Comparison of ENCODE assay signal across 29 cellular contexts in the genomic region with DNA sequence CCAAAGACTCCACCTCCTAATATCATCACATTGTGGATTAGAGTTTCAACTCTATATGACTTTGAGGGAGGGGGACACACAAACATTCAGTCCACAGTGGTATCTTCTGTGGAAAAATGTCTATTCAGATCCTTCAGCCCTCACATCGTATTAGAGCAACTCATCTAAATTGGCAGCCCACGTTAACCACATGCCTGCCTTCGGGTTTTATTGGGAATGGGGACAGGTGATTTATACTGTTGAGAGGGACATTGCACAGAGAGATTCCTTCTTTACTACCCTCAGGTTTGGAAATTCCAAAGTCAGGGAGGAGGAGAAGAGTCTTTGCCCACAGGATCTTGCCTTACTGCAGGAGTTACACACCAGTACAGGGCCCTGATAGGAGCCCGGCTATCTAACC.
"Had no signal": no experiment of that assay in that cellular context is flagged by ENCODE, and none has a peak within 500 bp of the region (broad histone marks: within the 10 kb centered on the region; RNA-seq: fewer than 3 reads in every experiment).

No MANE protein-coding gene starts in this region.

- DNase-seq: naive thymus-derived CD8-positive, alpha-beta T cell; nephron progenitor cell; nucleus accumbens; pancreas; psoas muscle; right cardiac atrium; right lobe of liver; sigmoid colon; spleen; stimulated activated CD4-positive, alpha-beta T cell treated with anti-CD3 and anti-CD28 coated beads, Interleukin-12 subunit alpha, Interleukin-12 subunit beta, amount 100 ng/mL, for 4 hours; stimulated activated CD4-positive, alpha-beta T cell treated with anti-CD3 and anti-CD28 coated beads, Interleukin-1b, Interleukin-23, amount 100 ng/mL, for 48 hours; stimulated activated CD4-positive, alpha-beta T cell treated with anti-CD3 and anti-CD28 coated beads, Interleukin-4, amount 100 ng/mL, for 1 hour; stimulated activated CD4-positive, alpha-beta T cell treated with anti-CD3 and anti-CD28 coated beads, Interleukin-4, amount 100 ng/mL, for 4 hours; stimulated activated CD8-positive, alpha-beta memory T cell treated with anti-CD3 and anti-CD28 coated beads, Interleukin-4, amount 100 ng/mL, for 48 hours; stimulated activated naive CD4-positive, alpha-beta T cell; stimulated activated naive CD8-positive, alpha-beta T cell treated with anti-CD3 and anti-CD28 coated beads, Interleukin-15, amount 100 ng/mL, for 72 hours; stimulated activated naive CD8-positive, alpha-beta T cell treated with anti-CD3 and anti-CD28 coated beads, Interleukin-15, Interleukin-2, amounts not matched to agents 100 U/mL and 50 U/mL, for 24 hours; substantia nigra; testis; tibial artery; transverse colon; upper lobe of right lung; uterus had no signal

- FAIRE-seq: pancreas had no signal

- H3K36me3 ChIP-seq: neutrophil, pancreas, right lobe of liver, sigmoid colon, spleen, suprapubic skin, tibial artery, transverse colon, upper lobe of right lung, uterus had no signal

- H3K4me3 ChIP-seq: pancreas, psoas muscle, right lobe of liver, sigmoid colon, skin epidermis, smooth muscle cell, spleen, suprapubic skin, testis, tibial artery, transverse colon, upper lobe of right lung, uterus had no signal

- H3K4me1 ChIP-seq: pancreas, psoas muscle, right lobe of liver, sigmoid colon, spleen, suprapubic skin, testis, transverse colon, upper lobe of right lung, uterus had no signal

- H3K9me3 ChIP-seq: neutrophil, pancreas, psoas muscle, right lobe of liver, sigmoid colon, spleen, suprapubic skin, testis, tibial artery, transverse colon, upper lobe of right lung, uterus had no signal

- H3K27ac ChIP-seq: neutrophil, pancreas, psoas muscle, right lobe of liver, sigmoid colon, skin epidermis, spleen, suprapubic skin, testis, tibial artery, transverse colon, upper lobe of right lung, uterus had no signal

- H3K4me2 ChIP-seq: smooth muscle cell had no signal

- H3K27me3 ChIP-seq: neutrophil, pancreas, right lobe of liver, sigmoid colon, spleen, suprapubic skin, testis, tibial artery, transverse colon, upper lobe of right lung, uterus had no signal

- ATAC-seq: naive thymus-derived CD8-positive, alpha-beta T cell; natural killer cell treated with Interleukin-12 subunit alpha and Interleukin-12 subunit beta and Interleukin-15 and Interleukin-18, amount 100 ng/mL, for 72 hours; pancreas; psoas muscle; right cardiac atrium; right lobe of liver; stimulated activated memory B cell treated with anti-CD40 and anti-IgM and Interleukin-4, amounts not matched to agents 10 μg/mL and 1 μg/mL and 100 μg/mL, for 72 hours; stimulated activated naive CD8-positive, alpha-beta T cell treated with anti-CD3 and anti-CD28 coated beads, Interleukin-15, amount 100 ng/mL, for 72 hours; stimulated activated naive CD8-positive, alpha-beta T cell treated with anti-CD3 and anti-CD28 coated beads, Interleukin-15, Interleukin-2, amounts not matched to agents 100 U/mL and 50 U/mL, for 24 hours; upper lobe of right lung had no signal
